In the genomic region with DNA sequence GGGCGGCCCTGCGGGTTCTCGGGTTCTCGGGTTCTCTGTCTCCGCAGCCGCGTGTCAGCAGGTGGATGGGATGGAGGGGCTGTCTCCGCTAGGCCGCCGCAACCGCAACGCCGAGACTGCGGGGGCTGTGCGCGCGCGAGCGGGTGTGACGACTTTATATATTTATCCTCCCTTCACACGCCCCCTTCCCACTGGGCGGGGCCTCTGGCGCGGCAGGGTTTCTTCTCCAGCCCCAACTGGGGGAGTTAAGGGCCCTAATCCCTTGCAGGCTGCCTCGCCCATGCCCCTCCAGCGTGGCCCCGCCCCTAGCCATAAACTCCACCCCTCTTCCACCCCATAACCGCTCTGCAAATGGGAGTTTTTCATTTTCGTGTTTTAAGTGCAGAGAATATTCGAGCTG, we compare ENCODE assay signal across 12 cellular contexts. TPM values are rescaled to one million over a fixed set of nuclear protein-coding genes. Genes with fewer than 3 reads are reported as not detected.
A peak's percentile ranks its signal among the peaks of the same experiment; 100 is the strongest.
DNase-seq lines count a peak whose midpoint lies in the region; ATAC-seq, FAIRE-seq and TF ChIP-seq lines count a peak whose summit lies in the region.
"Had no signal": no experiment of that assay in that cellular context is flagged by ENCODE, and none has a peak within 500 bp of the region (broad histone marks: within the 10 kb centered on the region; RNA-seq: fewer than 3 reads in every experiment).

No MANE protein-coding gene starts in this region.

- H3K27me3 Mint-ChIP-seq in naive thymus-derived CD4-positive, alpha-beta T cell: peaks cover 63 to 82% (median 72%) of the 10 kb centered on the region in 5 donors

- peak in 3 of 4 donors; percentile 20 to 55 (median 24) for ATAC-seq in right lobe of liver
- no peak for ATAC-seq in HepG2
- no peak for ATAC-seq in naive thymus-derived CD4-positive, alpha-beta T cell
- no peak for ATAC-seq in GM18498 (IDR thresholded peaks at IDR 0.05; ENCODE audit: unreplicated experiment)
- ATAC-seq: GM12878 had no signal

- peak overlapping the region in 6 of 10 donors; percentile 12 to 80 (median 48) for H3K4me3 Mint-ChIP-seq in naive thymus-derived CD4-positive, alpha-beta T cell

- no peak overlapping the region for H3K27ac Mint-ChIP-seq in naive thymus-derived CD4-positive, alpha-beta T cell

- no peak overlapping the region for H3K9ac ChIP-seq in HepG2 (ENCODE audit: insufficient read depth, low read depth, low read length)
- H3K9ac ChIP-seq: BLaER1 had no signal

- peaks cover 0 to 25% (median 17%) of the 10 kb centered on the region in 7 donors for H3K4me1 Mint-ChIP-seq in naive thymus-derived CD4-positive, alpha-beta T cell

- H3K27ac ChIP-seq in right lobe of liver (no peak overlapping the region), HepG2 (ENCODE audit: extremely low read length, insufficient read depth, low read length) (no peak overlapping the region), ectodermal cell (ENCODE audit: insufficient read depth, low read depth, low read length, poor library complexity, severe bottlenecking) (no peak overlapping the region)
- no peak overlapping the region for H3K27ac ChIP-seq in naive thymus-derived CD4-positive, alpha-beta T cell (ENCODE audit: low read depth, low read length)
- H3K27ac ChIP-seq: BLaER1 had no signal

- H4K20me1 ChIP-seq in HepG2 (ENCODE audit: insufficient read depth, low read length): 0 out of 2 replicates have a peak, but pooled peaks cover 3% of the 10 kb centered on the region

- in situ Hi-C loops in HepG2 (cut with HindIII; ENCODE audit: extremely low pct_ligation_motif_present, low pct_unique_long_range_greater_than_20kb): no loop called here

- no peaks in the 10 kb centered on the region for H3K79me2 ChIP-seq in HepG2 (ENCODE audit: insufficient read depth, low read length)

- POLR2A ChIA-PET in HepG2 (lab: Yijun Ruan, JAX): no interaction called here
- POLR2A ChIA-PET in naive thymus-derived CD4-positive, alpha-beta T cell (lab: Charles Lee): no interaction called here

- peaks cover 0 to 3% (median 0%) of the 10 kb centered on the region in 11 donors for H3K9me3 Mint-ChIP-seq in naive thymus-derived CD4-positive, alpha-beta T cell

- H3K9me3 ChIP-seq in right lobe of liver (no peaks in the 10 kb centered on the region), HepG2 (ENCODE audit: low read length) (no peaks in the 10 kb centered on the region), ectodermal cell (ENCODE audit: control insufficient read depth, low read length) (no peaks in the 10 kb centered on the region)
- no peaks in the 10 kb centered on the region for H3K9me3 ChIP-seq in naive thymus-derived CD4-positive, alpha-beta T cell (ENCODE audit: control insufficient read depth in 2 of 3, low read length in 3 of 3)
- H3K9me3 ChIP-seq: BLaER1 had no signal

- no peak for TF ChIP-seq EP300 in HepG2 (IDR thresholded peaks at IDR 0.05; ENCODE audit: low read depth in 2 of 2, low read length in 2 of 2)
- no peak for TF ChIP-seq EP300 in HepG2 (CRISPR knock-in tag; IDR thresholded peaks at IDR 0.05; ENCODE audit: borderline replicate concordance)

- DNase-seq in right lobe of liver (no peak), HepG2 (ENCODE audit: low spot score) (no peak), H54 (ENCODE audit: insufficient read length, low spot score) (no peak), HUDEP-2 (lab: John Stamatoyannopoulos, UW; ENCODE audit: unreplicated experiment in 76 of 76) (no peak), T-helper 9 cell (no peak)
- no peak for DNase-seq in naive thymus-derived CD4-positive, alpha-beta T cell
- DNase-seq: effector CD8-positive, alpha-beta T cell; stimulated activated naive CD4-positive, alpha-beta T cell treated with Interleukin-2 at 50 U/mL for 16 hours had no signal

- CTCF ChIA-PET in HepG2 (lab: Yijun Ruan, JAX; ENCODE audit: low intra/inter-chr PET ratio, low total read pairs): no interaction called here
- CTCF ChIA-PET in naive thymus-derived CD4-positive, alpha-beta T cell (lab: Charles Lee): no interaction called here

- H3K36me3 Mint-ChIP-seq in naive thymus-derived CD4-positive, alpha-beta T cell: peaks cover 0 to 7% (median 0%) of the 10 kb centered on the region in 5 donors

- H3K4me2 ChIP-seq in HepG2 (ENCODE audit: low read depth, low read length): no peak overlapping the region
- H3K4me2 ChIP-seq: BLaER1 had no signal

- FAIRE-seq in HepG2 (lab: Jason Lieb, UNC): no peak
- no peak for FAIRE-seq in H54 (lab: Jason Lieb, UNC)
- FAIRE-seq: GM12878 had no signal

- TF ChIP-seq RAD21 in HepG2 (CRISPR knock-in tag; IDR thresholded peaks at IDR 0.05): no peak

- H3K4me1 ChIP-seq in right lobe of liver (no peaks in the 10 kb centered on the region), HepG2 (ENCODE audit: insufficient read depth, low read length) (no peaks in the 10 kb centered on the region), ectodermal cell (ENCODE audit: control insufficient read depth, insufficient read depth, low read length) (peaks cover 22% of the 10 kb centered on the region)
- no peaks in the 10 kb centered on the region for H3K4me1 ChIP-seq in naive thymus-derived CD4-positive, alpha-beta T cell (ENCODE audit: control insufficient read depth in 2 of 2, insufficient read depth in 2 of 2, low read length in 2 of 2)
- H3K4me1 ChIP-seq: BLaER1 had no signal

- BruUV-seq in HepG2 (replicated peaks; lab: Mats Ljungman, UMichigan): no TSS peak

- H3K4me3 ChIP-seq in right lobe of liver: peak overlapping the region in 1 of 3 donors; percentile 10
- H3K4me3 ChIP-seq in HepG2 (replicated peaks in 1 of 3; ENCODE audit: insufficient read depth in 1 of 3, low read depth in 2 of 3, low read length in 3 of 3): no peak overlapping the region
- H3K4me3 ChIP-seq in ectodermal cell (ENCODE audit: insufficient read depth, low read depth, low read length): peak overlapping the region; percentile 37
- H3K4me3 ChIP-seq in naive thymus-derived CD4-positive, alpha-beta T cell (ENCODE audit: low read length): no peak overlapping the region
- H3K4me3 ChIP-seq: BLaER1, GM12878 had no signal

- TF ChIP-seq POLR2A in right lobe of liver (IDR thresholded peaks at IDR 0.05): no peak
- no peak for TF ChIP-seq POLR2A in HepG2 (IDR thresholded peaks at IDR 0.05; ENCODE audit: insufficient read depth in 1 of 2, low read depth in 2 of 2, low read length in 2 of 2)
- TF ChIP-seq POLR2A in H54 (IDR thresholded peaks at IDR 0.05; ENCODE audit: low read depth, low read length): no peak

- no peak overlapping the region for H2AFZ ChIP-seq in HepG2 (ENCODE audit: low read length)

- H3K36me3 ChIP-seq in right lobe of liver: no peaks in the 10 kb centered on the region
- H3K36me3 ChIP-seq in HepG2 (replicated peaks in 1 of 2; ENCODE audit: control insufficient read depth in 1 of 2, insufficient read depth in 2 of 2, low read length in 2 of 2): no peaks in the 10 kb centered on the region
- H3K36me3 ChIP-seq in ectodermal cell (ENCODE audit: control insufficient read depth, insufficient read depth, low read length): no peaks in the 10 kb centered on the region
- no peaks in the 10 kb centered on the region for H3K36me3 ChIP-seq in naive thymus-derived CD4-positive, alpha-beta T cell (ENCODE audit: control insufficient read depth in 2 of 3, insufficient read depth in 3 of 3, low read length in 3 of 3)
- H3K36me3 ChIP-seq: BLaER1 had no signal

- 5% methylated on average over 6 of the region's 30 CpGs for WGBS in right lobe of liver (ENCODE audit: insufficient coverage, low coverage, low lambda C conversion rate, missing lambda C conversion rate)
- WGBS in HepG2 (ENCODE audit: low lambda C conversion rate): 12% methylated on average over 7 of the region's 30 CpGs
- WGBS in ectodermal cell, 2 experiments: 1 to 3% methylated on average over 29 to 30 of the region's 30 CpGs

- H3K27me3 ChIP-seq in right lobe of liver (peaks cover 0 to 26% of the 10 kb centered on the region in 2 donors), HepG2 (ENCODE audit: control insufficient read depth in 1 of 2, insufficient read depth in 2 of 2, low read length in 2 of 2) (peaks cover 6 to 39% of the 10 kb centered on the region in 2 experiments; a peak in 3 of 5 replicates), ectodermal cell (ENCODE audit: control insufficient read depth, insufficient read depth, low read length, poor library complexity, severe bottlenecking) (peaks cover 68% of the 10 kb centered on the region)
- H3K27me3 ChIP-seq in naive thymus-derived CD4-positive, alpha-beta T cell (ENCODE audit: control insufficient read depth in 2 of 2, insufficient read depth in 2 of 2, low read length in 2 of 2): peaks cover 0 to 6% of the 10 kb centered on the region in 2 donors

- intact Hi-C loops in right lobe of liver (cut with DNase I) (no loop called here), HepG2 (cut with micrococcal nuclease; ENCODE audit: unreplicated experiment) (no loop called here)
- intact Hi-C loops in naive thymus-derived CD4-positive, alpha-beta T cell (cut with micrococcal nuclease): no loop called here

- no peak for TF ChIP-seq CTCF in right lobe of liver (IDR thresholded peaks at IDR 0.05)
- TF ChIP-seq CTCF in HepG2 (CRISPR knock-in tag; IDR thresholded peaks at IDR 0.05): no peak

RNA-seq across cellular contexts. Expression of a gene that starts 3.4 kb away (rescaled TPM):
- total RNA-seq in right lobe of liver: 1 to 10 TPM in 2 of 6 experiments, under 1 TPM in 4; 0.34 to 2.0 (median 0.71) TPM
- total RNA-seq in HepG2 (2016; rRNA removed; fragmentation: Illumina TruSeq; extraction: Trizol): not detected in 2 replicates
- not detected in 2 replicates for total RNA-seq in HepG2 (2016; cell fraction: cytosol; rRNA removed; fragmentation: Illumina TruSeq; extraction: Trizol; ENCODE audit: low read depth)
- total RNA-seq in HepG2 (2016; cell fraction: insoluble cytoplasmic fraction; rRNA removed; fragmentation: Illumina TruSeq; extraction: Trizol): not detected in 2 replicates
- not detected in 2 replicates for total RNA-seq in HepG2 (2016; cell fraction: membrane; rRNA removed; fragmentation: Illumina TruSeq; extraction: Trizol)
- total RNA-seq in HepG2 (2016; cell fraction: nucleus; rRNA removed; fragmentation: Illumina TruSeq; extraction: Trizol): not detected in 2 replicates
- not detected in 2 replicates for polyA plus RNA-seq in HepG2 (2011; rRNA removed)
- polyA plus RNA-seq in HepG2 (2011; cell fraction: cytosol; rRNA removed): not detected in 2 replicates
- polyA plus RNA-seq in HepG2 (2011; cell fraction: nucleus; rRNA removed): not detected in 2 replicates
- polyA plus RNA-seq in HepG2 (2012): not detected in 2 replicates
- not detected in 2 replicates for polyA plus RNA-seq in HepG2 (2016; cell fraction: cytosol; fragmentation: Illumina TruSeq; extraction: Trizol; ENCODE audit: low read depth)
- polyA plus RNA-seq in HepG2 (2016; cell fraction: insoluble cytoplasmic fraction; fragmentation: Illumina TruSeq; extraction: Trizol; ENCODE audit: low read depth): not detected in 2 replicates
- not detected in 2 replicates for polyA plus RNA-seq in HepG2 (2016; cell fraction: membrane; fragmentation: Illumina TruSeq; extraction: Trizol; ENCODE audit: low read depth)
- not detected in 2 replicates for polyA plus RNA-seq in HepG2 (2016; cell fraction: nucleus; fragmentation: Illumina TruSeq; extraction: Trizol; ENCODE audit: insufficient read depth, low read depth)
- not detected in 2 replicates for polyA minus RNA-seq in HepG2 (2011; rRNA and poly(A)+ RNA removed; ENCODE audit: low replicate concordance)
- polyA minus RNA-seq in HepG2 (2011; cell fraction: cytosol; rRNA and poly(A)+ RNA removed): not detected in 2 replicates
- polyA minus RNA-seq in HepG2 (2011; cell fraction: nucleus; rRNA and poly(A)+ RNA removed): not detected in 2 replicates
- polyA plus RNA-seq in ectodermal cell (2013, experiment 1 of 4): 12.4 TPM
- polyA plus RNA-seq in ectodermal cell (2013, experiment 2 of 4): 17.5 TPM
- 11.6 TPM for polyA plus RNA-seq in ectodermal cell (2013, experiment 3 of 4)
- 13.5 TPM for polyA plus RNA-seq in ectodermal cell (2013, experiment 4 of 4)
- not detected for total RNA-seq in naive thymus-derived CD4-positive, alpha-beta T cell
- polyA plus RNA-seq in naive thymus-derived CD4-positive, alpha-beta T cell: not detected
- total RNA-seq: GM12878 had no signal

Comparison
In these comparisons a context has a peak if more than half of its experiments do, and no peak if none do; other contexts are left out.
1. ATAC-seq: peak in right lobe of liver (3 of 4); none in HepG2 (single experiment), naive thymus-derived CD4-positive, alpha-beta T cell (single experiment) and GM18498 (single experiment).